ENCODE assay signal across 11 cellular contexts in the genomic region with DNA sequence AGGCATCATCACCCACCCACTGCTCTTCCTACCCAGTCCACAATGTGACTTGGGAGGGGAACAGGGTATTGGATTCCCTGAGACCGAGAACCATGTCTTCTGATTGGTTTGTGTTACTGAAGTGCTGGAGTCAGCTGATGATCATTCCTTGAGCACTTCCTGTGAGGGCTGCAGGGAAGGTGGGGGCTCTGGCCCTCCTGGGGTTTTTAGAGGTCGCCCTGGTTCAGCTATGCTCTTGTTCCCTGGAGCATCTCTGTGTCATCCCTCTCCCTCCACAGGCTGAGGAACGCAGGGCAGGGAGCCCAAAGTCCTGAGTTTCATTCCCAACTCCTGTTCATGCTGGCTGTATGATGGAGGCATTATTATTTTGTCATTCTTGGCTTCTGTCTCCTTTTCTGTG. TPM values are rescaled to one million over a fixed set of nuclear protein-coding genes. Genes with fewer than 3 reads are reported as not detected.
DNase-seq lines count a peak whose midpoint lies in the region; ATAC-seq and TF ChIP-seq lines count a peak whose summit lies in the region.
"Had no signal": no experiment of that assay in that cellular context is flagged by ENCODE, and none has a peak within 500 bp of the region (broad histone marks: within the 10 kb centered on the region; RNA-seq: fewer than 3 reads in every experiment).

No MANE protein-coding gene starts in this region.

- H3K27me3 Mint-ChIP-seq in neural crest cell (ENCODE audit: low read depth), result no peaks in the 10 kb centered on the region

- H3K9me3 Mint-ChIP-seq in neural crest cell, result peaks cover 4% of the 10 kb centered on the region

- H3K4me3 Mint-ChIP-seq in neural crest cell, result peak overlapping the region; percentile 51

- DNase-seq in AG20443 (ENCODE audit: low spot score), result peak; percentile 72
- DNase-seq in RWPE2 (ENCODE audit: low spot score), result no peak
- peak; percentile 84 for DNase-seq in fibroblast of mammary gland (ENCODE audit: low read depth)
- no peak for DNase-seq in neural crest cell (ENCODE audit: low read depth, low spot score)
- DNase-seq in SKM-1 (lab: John Stamatoyannopoulos, UW; ENCODE audit: unreplicated experiment), result no peak
- no peak for DNase-seq in OCI-M1 (lab: John Stamatoyannopoulos, UW)
- no peak for DNase-seq in NCI-H2227 (lab: John Stamatoyannopoulos, UW; ENCODE audit: unreplicated experiment)
- DNase-seq: effector memory CD4-positive, alpha-beta T cell; NCI-H2081 treated with DMSO at 0.1 percent for 48 hours; SJCRH30 had no signal

- H3K4me3 ChIP-seq in RWPE2 (ENCODE audit: severe bottlenecking) (no peak overlapping the region), fibroblast of mammary gland (ENCODE audit: control insufficient read depth, low read depth, low read length) (no peak overlapping the region)
- H3K4me3 ChIP-seq: SJCRH30 had no signal

- H3K4me1 ChIP-seq in RWPE2 (ENCODE audit: insufficient read depth, poor library complexity, severe bottlenecking), result peaks cover 11% of the 10 kb centered on the region
- H3K4me1 ChIP-seq: SJCRH30 had no signal

- H3K36me3 ChIP-seq in RWPE2 (ENCODE audit: low read depth), result peaks cover 24% of the 10 kb centered on the region

- ATAC-seq in RWPE2 (ENCODE audit: low read depth) (no peak), GM18868 (IDR thresholded peaks at IDR 0.05; ENCODE audit: unreplicated experiment) (no peak)

- TF ChIP-seq CTCF in RWPE2 (IDR thresholded peaks at IDR 0.05; ENCODE audit: poor library complexity, severe bottlenecking) (no peak), fibroblast of mammary gland (conservative IDR thresholded peaks at IDR 0.05; ENCODE audit: control insufficient read depth, insufficient read depth, low read depth, low read length) (no peak), neural crest cell (conservative IDR thresholded peaks at IDR 0.05) (no peak)

- H3K27ac ChIP-seq in RWPE2 (ENCODE audit: poor library complexity, severe bottlenecking), result peak overlapping the region; percentile 4
- H3K27ac ChIP-seq: SJCRH30 had no signal

- H3K27ac Mint-ChIP-seq in neural crest cell (ENCODE audit: unreplicated experiment), result peak overlapping the region; percentile 43

- peaks cover 17% of the 10 kb centered on the region for H3K36me3 Mint-ChIP-seq in neural crest cell (ENCODE audit: low read depth)

- H3K9me3 ChIP-seq in RWPE2 (ENCODE audit: severe bottlenecking), result no peaks in the 10 kb centered on the region
- H3K9me3 ChIP-seq: SJCRH30 had no signal

- H3K27me3 ChIP-seq in RWPE2 (ENCODE audit: insufficient read depth, poor library complexity, severe bottlenecking), result no peaks in the 10 kb centered on the region
- H3K27me3 ChIP-seq: SJCRH30 had no signal

- H3K4me1 Mint-ChIP-seq in neural crest cell, result peaks cover 41% of the 10 kb centered on the region

RNA-seq across cellular contexts. Expression of a gene that starts 6.7 kb away (rescaled TPM):
- total RNA-seq in neural crest cell, result 83.8 and 84.3 TPM in 2 replicates

RNA-seq across cellular contexts. Expression of a gene that starts 22.1 kb away (rescaled TPM):
- total RNA-seq in neural crest cell, result 118 and 121 TPM in 2 replicates

Comparison
In these comparisons a context has a peak if more than half of its experiments do, and no peak if none do; other contexts are left out.
1. DNase-seq: peak in AG20443 (single experiment) and fibroblast of mammary gland (single experiment); none in RWPE2 (single experiment), neural crest cell (single experiment), SKM-1 (single experiment), OCI-M1 (single experiment) and NCI-H2227 (single experiment).